ENCODE assay signal across 19 cellular contexts in genomic region chr2:36405183-36405582, GRCh38. TPM values are rescaled to one million over a fixed set of nuclear protein-coding genes. Genes with fewer than 3 reads are reported as not detected.
DNase-seq lines count a peak whose midpoint lies in the region; ATAC-seq and TF ChIP-seq lines count a peak whose summit lies in the region.
"Had no signal": no experiment of that assay in that cellular context is flagged by ENCODE, and none has a peak within 500 bp of the region (broad histone marks: within the 10 kb centered on the region; RNA-seq: fewer than 3 reads in every experiment).

No MANE protein-coding gene starts in this region.

- DNase-seq in right cardiac atrium (no peak), right atrium auricular region (ENCODE audit: low spot score) (no peak), coronary artery (ENCODE audit: low spot score) (no peak), vagina (ENCODE audit: extremely low spot score in 2 of 2) (no peak), medulla oblongata (ENCODE audit: extremely low spot score) (no peak)
- DNase-seq: activated CD4-positive, alpha-beta T cell treated with anti-CD3 and anti-CD28 coated beads, Interleukin-2, amount 50 U/mL, for 1 hour; activated T-cell treated with anti-CD3 and anti-CD28 coated beads, Interleukin-2, amount 50 U/mL, for 24 hours; COR-L47; effector CD4-positive, alpha-beta T cell; hippocampal formation; left colon; NCI-H1417 treated with DMSO at 0.1 percent for 48 hours; stimulated activated naive B cell treated with anti-CD40 and anti-IgM and Interleukin-4, amounts not matched to agents 10 μg/mL and 1 μg/mL and 100 μg/mL, for 72 hours; upper lobe of left lung had no signal

- intact Hi-C loops in right cardiac atrium (cut with DNase I), result no loop called here
- intact Hi-C loops in vagina (cut with DNase I), result no loop called here

- H3K27ac ChIP-seq in right cardiac atrium (ENCODE audit: low read length), result peak overlapping the region; percentile 15
- no peak overlapping the region for H3K27ac ChIP-seq in right atrium auricular region
- peak overlapping the region; percentile 56 to 65 for H3K27ac ChIP-seq in coronary artery
- no peak overlapping the region for H3K27ac ChIP-seq in vagina
- H3K27ac ChIP-seq: HL-60 had no signal

- H3K9me3 ChIP-seq in right cardiac atrium (ENCODE audit: control insufficient read depth, low read length) (no peaks in the 10 kb centered on the region), right atrium auricular region (no peaks in the 10 kb centered on the region), vagina (no peaks in the 10 kb centered on the region)
- H3K9me3 ChIP-seq: upper lobe of left lung had no signal

- H3K4me3 ChIP-seq in right cardiac atrium (ENCODE audit: low read length) (no peak overlapping the region), right atrium auricular region (no peak overlapping the region), coronary artery (no peak overlapping the region), vagina (no peak overlapping the region)
- H3K4me3 ChIP-seq: upper lobe of left lung had no signal

- H3K4me1 ChIP-seq in right cardiac atrium (ENCODE audit: control insufficient read depth, insufficient read depth, low read length) (no peaks in the 10 kb centered on the region), right atrium auricular region (peaks cover 0 to 38% of the 10 kb centered on the region in 2 donors), vagina (peaks cover 40% of the 10 kb centered on the region)

- TF ChIP-seq CTCF in right atrium auricular region (IDR thresholded peaks at IDR 0.05) (no peak), coronary artery (IDR thresholded peaks at IDR 0.05) (no peak), vagina (IDR thresholded peaks at IDR 0.05) (no peak)

- H3K27me3 ChIP-seq in right cardiac atrium (ENCODE audit: control insufficient read depth, insufficient read depth) (no peaks in the 10 kb centered on the region), right atrium auricular region (no peaks in the 10 kb centered on the region), vagina (no peaks in the 10 kb centered on the region)
- H3K27me3 ChIP-seq: upper lobe of left lung had no signal

- no peak for TF ChIP-seq POLR2A in vagina (IDR thresholded peaks at IDR 0.05)

- 77% methylated on average over 5 of the region's 5 CpGs for WGBS in right cardiac atrium

- no peak for ATAC-seq in right cardiac atrium
- peak; percentile 6 for ATAC-seq in HG03159 (IDR thresholded peaks at IDR 0.05; ENCODE audit: unreplicated experiment)
- ATAC-seq in HG02852 (IDR thresholded peaks at IDR 0.05; ENCODE audit: unreplicated experiment), result no peak
- ATAC-seq in GM21528 (IDR thresholded peaks at IDR 0.05; ENCODE audit: low FRiP score, unreplicated experiment), result no peak
- ATAC-seq: activated naive CD4-positive, alpha-beta T cell treated with anti-CD3 and anti-CD28 coated beads, Interleukin-2, amount 50 U/mL, for 72 hours; left colon had no signal

- H3K36me3 ChIP-seq in right atrium auricular region (no peaks in the 10 kb centered on the region), vagina (no peaks in the 10 kb centered on the region)
- H3K36me3 ChIP-seq: upper lobe of left lung had no signal

RNA-seq across cellular contexts. Expression of gene CRIM1, which starts 49.6 kb away (rescaled TPM):
- 10 to 100 TPM; 21.2 to 34.0 (median 29.3) TPM for total RNA-seq in right cardiac atrium
- 10.5 TPM for polyA plus RNA-seq in right cardiac atrium
- total RNA-seq in right atrium auricular region, result 10 to 100 TPM; 49.1 to 71.3 TPM
- 60.4 TPM for total RNA-seq in vagina

Comparison
In these comparisons a context has a peak if more than half of its experiments do, and no peak if none do; other contexts are left out.
1. H3K27ac ChIP-seq: peak in right cardiac atrium (single experiment) and coronary artery (2 of 2); none in right atrium auricular region (0 of 2) and vagina (single experiment).